ENCODE assay signal across 9 cellular contexts in genomic region chr9:136799079-136799853, GRCh38. TPM values are rescaled to one million over a fixed set of nuclear protein-coding genes. Genes with fewer than 3 reads are reported as not detected.
DNase-seq lines count a peak whose midpoint lies in the region; ATAC-seq and TF ChIP-seq lines count a peak whose summit lies in the region.
"Had no signal": no experiment of that assay in that cellular context is flagged by ENCODE, and none has a peak within 500 bp of the region (broad histone marks: within the 10 kb centered on the region; RNA-seq: fewer than 3 reads in every experiment).

No MANE protein-coding gene starts in this region.

- in situ Hi-C loops in GM23248 (cut with MboI) = no loop called here
- in situ Hi-C loops in GM13977 (cut with MboI; ENCODE audit: low pct_unique_long_range_greater_than_20kb, low sequenced_read_pairs, unreplicated experiment) = no loop called here

- 0 out of 2 replicates have a peak, but pooled peaks cover 3% of the 10 kb centered on the region for H3K4me1 ChIP-seq in GM23248 (ENCODE audit: insufficient read depth)
- H3K4me1 ChIP-seq in esophagus muscularis mucosa = peaks cover 21 to 32% (median 23%) of the 10 kb centered on the region in 4 donors
- peaks cover 0 to 22% (median 18%) of the 10 kb centered on the region in 4 donors for H3K4me1 ChIP-seq in sigmoid colon
- peaks cover 0 to 40% (median 16%) of the 10 kb centered on the region in 3 donors for H3K4me1 ChIP-seq in gastroesophageal sphincter

- H2AFZ ChIP-seq in GM23248 = no peak overlapping the region

- TF ChIP-seq POLR2A in esophagus muscularis mucosa (IDR thresholded peaks at IDR 0.05; ENCODE audit: low read depth) = no peak
- TF ChIP-seq POLR2A in sigmoid colon (IDR thresholded peaks at IDR 0.05) = peak in 1 of 2 donors; percentile 31
- TF ChIP-seq POLR2A in gastroesophageal sphincter (IDR thresholded peaks at IDR 0.05) = no peak

- H3K36me3 ChIP-seq in GM23248 (ENCODE audit: low read depth) (no peaks in the 10 kb centered on the region), esophagus muscularis mucosa (peaks cover 0 to 5% (median 1%) of the 10 kb centered on the region in 4 donors), sigmoid colon (no peaks in the 10 kb centered on the region), gastroesophageal sphincter (peaks cover 0 to 8% of the 10 kb centered on the region in 2 donors)

- TF ChIP-seq EP300 in esophagus muscularis mucosa (IDR thresholded peaks at IDR 0.05) (no peak), sigmoid colon (IDR thresholded peaks at IDR 0.05) (no peak), gastroesophageal sphincter (IDR thresholded peaks at IDR 0.05) (no peak)

- H3K9ac ChIP-seq in GM23248 = no peak overlapping the region

- no peak for ATAC-seq in gastroesophageal sphincter
- no peak for ATAC-seq in GM19463 (IDR thresholded peaks at IDR 0.05; ENCODE audit: unreplicated experiment)

- H3K27me3 ChIP-seq in GM23248 (replicated peaks; ENCODE audit: insufficient read depth) = peaks cover 50% of the 10 kb centered on the region
- peaks cover 6 to 72% (median 52%) of the 10 kb centered on the region in 4 donors for H3K27me3 ChIP-seq in esophagus muscularis mucosa
- H3K27me3 ChIP-seq in sigmoid colon = peaks cover 40 to 70% (median 56%) of the 10 kb centered on the region in 3 donors
- peaks cover 68% of the 10 kb centered on the region for H3K27me3 ChIP-seq in gastroesophageal sphincter

- H4K20me1 ChIP-seq in GM23248 (ENCODE audit: insufficient read depth) = no peaks in the 10 kb centered on the region

- DNase-seq in GM23248 (peak; percentile 16), NCI-H774 (lab: John Stamatoyannopoulos, UW) (peak; percentile 55), esophagus muscularis mucosa (ENCODE audit: extremely low spot score) (no peak), sigmoid colon (no peak), GM13977 (ENCODE audit: low spot score) (no peak)
- no peak for DNase-seq in activated naive CD4-positive, alpha-beta T cell treated with Interleukin-2 at 50 U/mL for 16 hours

- H3K4me3 ChIP-seq in GM23248 (no peak overlapping the region), esophagus muscularis mucosa (peak overlapping the region; percentile 38 to 46 (median 44)), sigmoid colon (peak overlapping the region in 3 of 4 donors; percentile 12 to 36 (median 33)), gastroesophageal sphincter (peak overlapping the region in 1 of 2 donors; percentile 42)

- 0 out of 2 replicates have a peak, but pooled peaks cover 4% of the 10 kb centered on the region for H3F3A ChIP-seq in GM23248 (ENCODE audit: insufficient read depth)

- no peaks in the 10 kb centered on the region for H3K79me2 ChIP-seq in GM23248 (ENCODE audit: insufficient read depth)

- H3K9me3 ChIP-seq in GM23248 (ENCODE audit: low read depth) = no peaks in the 10 kb centered on the region
- no peaks in the 10 kb centered on the region for H3K9me3 ChIP-seq in esophagus muscularis mucosa
- no peaks in the 10 kb centered on the region for H3K9me3 ChIP-seq in sigmoid colon
- no peaks in the 10 kb centered on the region for H3K9me3 ChIP-seq in gastroesophageal sphincter

- H3K9me2 ChIP-seq in GM23248 (ENCODE audit: insufficient read depth) = no peaks in the 10 kb centered on the region

- 29% methylated on average over 29 to 35 of the region's 35 CpGs for WGBS in GM23248 (ENCODE audit: low coverage in 1 of 2, low lambda C conversion rate in 2 of 2, missing lambda C conversion rate in 2 of 2), 2 experiments
- WGBS in esophagus muscularis mucosa = 37% methylated on average over 10 of the region's 35 CpGs
- WGBS in sigmoid colon, 2 donors = 6 to 26% methylated on average over 35 of the region's 35 CpGs
- WGBS in gastroesophageal sphincter (ENCODE audit: low coverage in 1 of 2), 2 donors = no CpG with 5 or more reads among the region's 35 CpGs

- H3K27ac ChIP-seq in GM23248 (no peak overlapping the region), esophagus muscularis mucosa (replicated peaks in 1 of 4) (no peak overlapping the region), sigmoid colon (no peak overlapping the region), gastroesophageal sphincter (no peak overlapping the region)

- intact Hi-C loops in esophagus muscularis mucosa (cut with DNase I) (no loop called here), sigmoid colon (cut with DNase I) (no loop called here)

- TF ChIP-seq CTCF in esophagus muscularis mucosa (IDR thresholded peaks at IDR 0.05) = no peak
- no peak for TF ChIP-seq CTCF in sigmoid colon (IDR thresholded peaks at IDR 0.05)
- no peak for TF ChIP-seq CTCF in gastroesophageal sphincter (IDR thresholded peaks at IDR 0.05)
- no peak for TF ChIP-seq CTCF in GM13977 (IDR thresholded peaks at IDR 0.05; ENCODE audit: extremely low read depth, insufficient read depth, missing control alignments)

- no peak overlapping the region for H3K4me2 ChIP-seq in GM23248 (ENCODE audit: unreplicated experiment)

RNA-seq across cellular contexts. Expression of gene CCDC183, which starts 3.1 kb away (rescaled TPM):
- total RNA-seq in GM23248 (2014; rRNA removed; shearing (Covaris generic)) = 0.76 TPM in 1 of 2 replicates, not detected in the other
- polyA plus RNA-seq in GM23248 (2016; fragmentation: Nextera tagmentation; extraction: Ambion mirVana) (0.39 and 1.5 TPM in 2 replicates), sigmoid colon (1 to 10 TPM; 3.0 to 3.5 (median 3.0) TPM)
- total RNA-seq in esophagus muscularis mucosa (1 to 10 TPM in 2 of 4 donors, under 1 TPM in 2; 0.33 to 2.5 (median 1.4) TPM), sigmoid colon (1 to 10 TPM in 2 of 4 donors, under 1 TPM in 1, not detected in 1; 0.71 to 1.5 (median 1.1) TPM), gastroesophageal sphincter (1 to 10 TPM in 3 of 4 donors, not detected in 1; 1.4 to 3.4 (median 2.0) TPM)

RNA-seq across cellular contexts. Expression of gene TMEM141, which starts 8.1 kb away (rescaled TPM):
- 51.3 and 51.7 TPM in 2 replicates for total RNA-seq in GM23248 (2014; rRNA removed; shearing (Covaris generic))
- polyA plus RNA-seq in GM23248 (2016; fragmentation: Nextera tagmentation; extraction: Ambion mirVana) (59.4 and 61.8 TPM in 2 replicates), sigmoid colon (100 to 1,000 TPM; 345 to 629 (median 415) TPM)
- total RNA-seq in esophagus muscularis mucosa (10 to 100 TPM; 27.9 to 48.7 (median 31.5) TPM), sigmoid colon (10 to 100 TPM; 37.5 to 84.7 (median 63.2) TPM), gastroesophageal sphincter (10 to 100 TPM; 33.0 to 51.5 (median 40.4) TPM)

RNA-seq across cellular contexts. Expression of gene RABL6, which starts 8.5 kb away (rescaled TPM):
- 74.4 and 81.1 TPM in 2 replicates for total RNA-seq in GM23248 (2014; rRNA removed; shearing (Covaris generic))
- polyA plus RNA-seq in GM23248 (2016; fragmentation: Nextera tagmentation; extraction: Ambion mirVana) (21.6 and 22.0 TPM in 2 replicates), sigmoid colon (100 to 1,000 TPM in 1 of 3 donors, 10 to 100 TPM in 2; 63.1 to 103 (median 68.7) TPM)
- total RNA-seq in esophagus muscularis mucosa (100 to 1,000 TPM in 1 of 4 donors, 10 to 100 TPM in 3; 56.3 to 110 (median 83.0) TPM), sigmoid colon (10 to 100 TPM; 36.0 to 55.9 (median 49.9) TPM), gastroesophageal sphincter (100 to 1,000 TPM in 1 of 4 donors, 10 to 100 TPM in 3; 54.8 to 109 (median 71.2) TPM)

RNA-seq across cellular contexts. Expression of gene LCN15, which starts 34.9 kb away (rescaled TPM):
- not detected in 2 replicates for total RNA-seq in GM23248 (2014; rRNA removed; shearing (Covaris generic))
- not detected in 2 replicates for polyA plus RNA-seq in GM23248 (2016; fragmentation: Nextera tagmentation; extraction: Ambion mirVana)
- not detected for total RNA-seq in esophagus muscularis mucosa
- not detected for total RNA-seq in sigmoid colon
- polyA plus RNA-seq in sigmoid colon = 1 to 10 TPM in 2 of 3 donors, under 1 TPM in 1; 0.70 to 9.0 (median 6.6) TPM
- not detected for total RNA-seq in gastroesophageal sphincter
- total RNA-seq: fibroblast of lung had no signal
- polyA plus RNA-seq: fibroblast of lung had no signal

RNA-seq across cellular contexts. Expression of gene LCN8, which starts 41.2 kb away (rescaled TPM):
- not detected in 2 replicates for total RNA-seq in GM23248 (2014; rRNA removed; shearing (Covaris generic))
- polyA plus RNA-seq in GM23248 (2016; fragmentation: Nextera tagmentation; extraction: Ambion mirVana) = not detected in 2 replicates
- not detected for total RNA-seq in esophagus muscularis mucosa
- total RNA-seq in sigmoid colon = not detected
- polyA plus RNA-seq in sigmoid colon = under 1 TPM in 1 of 3 donors, not detected in 2; 0.04 TPM
- total RNA-seq in gastroesophageal sphincter = not detected
- total RNA-seq: fibroblast of lung had no signal
- polyA plus RNA-seq: fibroblast of lung had no signal

Comparison
In these comparisons a context has a peak if more than half of its experiments do, and no peak if none do; other contexts are left out.
1. DNase-seq: peak in GM23248 (single experiment) and NCI-H774 (single experiment); none in esophagus muscularis mucosa (single experiment), sigmoid colon (single experiment), GM13977 (single experiment) and activated naive CD4-positive, alpha-beta T cell treated with Interleukin-2 at 50 U/mL for 16 hours (single experiment).